In the genomic region with DNA sequence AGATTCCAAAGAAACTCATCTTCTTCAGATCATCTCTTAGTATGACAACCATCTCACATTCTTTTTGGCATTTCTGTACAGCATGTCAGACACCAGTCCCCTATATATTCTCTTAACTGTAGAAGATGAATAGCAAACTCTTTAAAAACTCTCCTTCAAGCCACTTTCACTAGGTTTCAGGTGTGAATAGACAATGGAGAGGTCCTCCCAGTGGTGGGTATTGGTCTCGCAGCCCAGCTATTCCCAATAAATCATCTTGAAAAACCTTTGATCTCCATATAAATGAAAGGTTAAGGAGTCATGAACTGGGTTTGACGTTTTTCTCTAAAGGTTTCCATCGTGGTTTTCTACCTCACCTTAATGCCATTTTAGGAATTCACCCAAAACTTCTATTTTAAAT, we compare ENCODE assay signal across 18 cellular contexts.
DNase-seq lines count a peak whose midpoint lies in the region; ATAC-seq, FAIRE-seq and TF ChIP-seq lines count a peak whose summit lies in the region.
"Had no signal": no experiment of that assay in that cellular context is flagged by ENCODE, and none has a peak within 500 bp of the region (broad histone marks: within the 10 kb centered on the region; RNA-seq: fewer than 3 reads in every experiment).

No MANE protein-coding gene starts in this region.

- CTCF ChIA-PET in HepG2 (lab: Yijun Ruan, JAX; ENCODE audit: low intra/inter-chr PET ratio, low total read pairs), result no interaction called here

- H3K4me1 ChIP-seq in HepG2 (ENCODE audit: insufficient read depth, low read length) (no peaks in the 10 kb centered on the region), right lobe of liver (no peaks in the 10 kb centered on the region), foreskin keratinocyte (peaks cover 6% of the 10 kb centered on the region), lower lobe of right lung (no peaks in the 10 kb centered on the region)
- H3K4me1 ChIP-seq: tibial nerve had no signal

- no peaks in the 10 kb centered on the region for H3K79me2 ChIP-seq in HepG2 (ENCODE audit: insufficient read depth, low read length)

- TF ChIP-seq POLR2A in HepG2 (IDR thresholded peaks at IDR 0.05; ENCODE audit: insufficient read depth in 1 of 2, low read depth in 2 of 2, low read length in 2 of 2), result no peak
- no peak for TF ChIP-seq POLR2A in right lobe of liver (IDR thresholded peaks at IDR 0.05)

- FAIRE-seq in HepG2 (lab: Jason Lieb, UNC), result no peak
- FAIRE-seq in urothelium cell line (lab: Jason Lieb, UNC), result no peak
- FAIRE-seq: H54, K562 had no signal

- no peak overlapping the region for H3K4me3 ChIP-seq in HepG2 (replicated peaks in 1 of 3; ENCODE audit: insufficient read depth in 1 of 3, low read depth in 2 of 3, low read length in 3 of 3)
- no peak overlapping the region for H3K4me3 ChIP-seq in right lobe of liver
- H3K4me3 ChIP-seq in astrocyte of the spinal cord (ENCODE audit: low read depth, low read length), result no peak overlapping the region
- H3K4me3 ChIP-seq in lower lobe of right lung, result no peak overlapping the region
- H3K4me3 ChIP-seq: K562, tibial nerve had no signal

- no peaks in the 10 kb centered on the region for H4K20me1 ChIP-seq in HepG2 (ENCODE audit: insufficient read depth, low read length)

- no peak for TF ChIP-seq RAD21 in HepG2 (CRISPR knock-in tag; IDR thresholded peaks at IDR 0.05)

- no peak overlapping the region for H3K4me2 ChIP-seq in HepG2 (ENCODE audit: low read depth, low read length)

- H2AFZ ChIP-seq in HepG2 (ENCODE audit: low read length), result no peak overlapping the region

- H3K9me3 ChIP-seq in HepG2 (ENCODE audit: low read length) (no peaks in the 10 kb centered on the region), right lobe of liver (no peaks in the 10 kb centered on the region), lower lobe of right lung (no peaks in the 10 kb centered on the region)
- H3K9me3 ChIP-seq: tibial nerve had no signal

- POLR2A ChIA-PET in HepG2 (lab: Yijun Ruan, JAX), result no interaction called here

- no peak for TF ChIP-seq CTCF in HepG2 (CRISPR knock-in tag; IDR thresholded peaks at IDR 0.05)
- TF ChIP-seq CTCF in right lobe of liver (IDR thresholded peaks at IDR 0.05), result no peak
- peak; percentile 23 for TF ChIP-seq CTCF in astrocyte of the spinal cord (IDR thresholded peaks at IDR 0.05; ENCODE audit: low read depth, low read length)
- TF ChIP-seq CTCF in foreskin keratinocyte (conservative IDR thresholded peaks at IDR 0.05), result peak; percentile 47
- TF ChIP-seq CTCF in lower lobe of right lung (IDR thresholded peaks at IDR 0.05), result no peak

- BruUV-seq in HepG2 (replicated peaks; lab: Mats Ljungman, UMichigan), result no TSS peak

- no peaks in the 10 kb centered on the region for H3K36me3 ChIP-seq in HepG2 (replicated peaks in 1 of 2; ENCODE audit: control insufficient read depth in 1 of 2, insufficient read depth in 2 of 2, low read length in 2 of 2)
- no peaks in the 10 kb centered on the region for H3K36me3 ChIP-seq in right lobe of liver
- H3K36me3 ChIP-seq in lower lobe of right lung, result no peaks in the 10 kb centered on the region
- H3K36me3 ChIP-seq: tibial nerve had no signal

- 2% methylated on average over 3 of the region's 3 CpGs for WGBS in HepG2 (ENCODE audit: low lambda C conversion rate)
- 31% methylated on average over 3 of the region's 3 CpGs for WGBS in right lobe of liver (ENCODE audit: insufficient coverage, low coverage, low lambda C conversion rate, missing lambda C conversion rate)

- ATAC-seq in HepG2, result peak; percentile 53; the same call in 2 of the 3 replicates
- no peak for ATAC-seq in right lobe of liver
- ATAC-seq in foreskin keratinocyte, result peak; percentile 42
- no peak for ATAC-seq in HG03159 (IDR thresholded peaks at IDR 0.05; ENCODE audit: unreplicated experiment)
- no peak for ATAC-seq in lower lobe of right lung
- ATAC-seq: activated CD8-positive, alpha-beta T cell treated with anti-CD3 and anti-CD28 coated beads, Interleukin-2, amount 10 ng/mL, durations not matched to agents 7 days and 5 days; K562; stimulated activated memory B cell treated with anti-CD40 and anti-IgM and Interleukin-4, amounts not matched to agents 10 μg/mL and 1 μg/mL and 100 μg/mL, for 72 hours had no signal

- H3K27me3 ChIP-seq in HepG2 (ENCODE audit: control insufficient read depth in 1 of 2, insufficient read depth in 2 of 2, low read length in 2 of 2) (no peaks in the 10 kb centered on the region), right lobe of liver (no peaks in the 10 kb centered on the region), foreskin keratinocyte (no peaks in the 10 kb centered on the region), lower lobe of right lung (ENCODE audit: low read depth) (no peaks in the 10 kb centered on the region)
- H3K27me3 ChIP-seq: tibial nerve had no signal

- no peak overlapping the region for H3K9ac ChIP-seq in HepG2 (ENCODE audit: insufficient read depth, low read depth, low read length)

- DNase-seq in HepG2 (ENCODE audit: low spot score), result no peak
- DNase-seq in right lobe of liver, result no peak
- no peak for DNase-seq in astrocyte of the spinal cord (ENCODE audit: low read depth, low spot score)
- no peak for DNase-seq in foreskin keratinocyte
- peak; percentile 7 for DNase-seq in urothelium cell line (ENCODE audit: low spot score)
- no peak for DNase-seq in pons (ENCODE audit: low spot score)
- no peak for DNase-seq in lower lobe of right lung
- DNase-seq: activated CD8-positive, alpha-beta T cell treated with anti-CD3 and anti-CD28 coated beads, Interleukin-2, amount 10 ng/mL, durations not matched to agents 7 days and 5 days; amygdala; foreskin melanocyte; mesenchymal stem cell; NCI-H1436; NCI-H226 had no signal

- H3K27ac ChIP-seq in HepG2 (ENCODE audit: extremely low read length, insufficient read depth, low read length), result no peak overlapping the region
- H3K27ac ChIP-seq in right lobe of liver, result no peak overlapping the region
- H3K27ac ChIP-seq in foreskin keratinocyte, result no peak overlapping the region
- H3K27ac ChIP-seq in lower lobe of right lung, result no peak overlapping the region
- H3K27ac ChIP-seq: tibial nerve had no signal

- intact Hi-C loops in HepG2 (cut with micrococcal nuclease; ENCODE audit: unreplicated experiment), result no loop called here
- intact Hi-C loops in right lobe of liver (cut with DNase I), result no loop called here
- intact Hi-C loops in lower lobe of right lung (cut with DNase I), result no loop called here

- TF ChIP-seq EP300 in HepG2 (IDR thresholded peaks at IDR 0.05; ENCODE audit: low read depth in 2 of 2, low read length in 2 of 2), result no peak
- TF ChIP-seq EP300 in HepG2 (CRISPR knock-in tag; IDR thresholded peaks at IDR 0.05; ENCODE audit: borderline replicate concordance), result no peak

- in situ Hi-C loops in HepG2 (cut with HindIII; ENCODE audit: extremely low pct_ligation_motif_present, low pct_unique_long_range_greater_than_20kb) (no loop called here), astrocyte of the spinal cord (cut with HindIII; ENCODE audit: low sequenced_read_pairs) (no loop called here)

TF ChIP-seq in HepG2, 621 proteins besides CTCF, POLR2A, EP300 and RAD21 (continues in another document):
- TF ChIP-seq, protein P1, sequence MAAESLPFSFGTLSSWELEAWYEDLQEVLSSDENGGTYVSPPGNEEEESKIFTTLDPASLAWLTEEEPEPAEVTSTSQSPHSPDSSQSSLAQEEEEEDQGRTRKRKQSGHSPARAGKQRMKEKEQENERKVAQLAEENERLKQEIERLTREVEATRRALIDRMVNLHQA (CRISPR knock-in tag; IDR thresholded peaks at IDR 0.05), result no peak
- no peak for TF ChIP-seq ZMYM3 (CRISPR knock-in tag; IDR thresholded peaks at IDR 0.05)
- TF ChIP-seq ZFYVE20 (CRISPR knock-in tag; IDR thresholded peaks at IDR 0.05; ENCODE audit: borderline replicate concordance, low read depth), result no peak
- TF ChIP-seq ZNF343 (CRISPR knock-in tag; IDR thresholded peaks at IDR 0.05), result no peak
- no peak for TF ChIP-seq SIN3A (IDR thresholded peaks at IDR 0.05; ENCODE audit: borderline replicate concordance, low read depth, low read length)
- TF ChIP-seq, protein P2, sequence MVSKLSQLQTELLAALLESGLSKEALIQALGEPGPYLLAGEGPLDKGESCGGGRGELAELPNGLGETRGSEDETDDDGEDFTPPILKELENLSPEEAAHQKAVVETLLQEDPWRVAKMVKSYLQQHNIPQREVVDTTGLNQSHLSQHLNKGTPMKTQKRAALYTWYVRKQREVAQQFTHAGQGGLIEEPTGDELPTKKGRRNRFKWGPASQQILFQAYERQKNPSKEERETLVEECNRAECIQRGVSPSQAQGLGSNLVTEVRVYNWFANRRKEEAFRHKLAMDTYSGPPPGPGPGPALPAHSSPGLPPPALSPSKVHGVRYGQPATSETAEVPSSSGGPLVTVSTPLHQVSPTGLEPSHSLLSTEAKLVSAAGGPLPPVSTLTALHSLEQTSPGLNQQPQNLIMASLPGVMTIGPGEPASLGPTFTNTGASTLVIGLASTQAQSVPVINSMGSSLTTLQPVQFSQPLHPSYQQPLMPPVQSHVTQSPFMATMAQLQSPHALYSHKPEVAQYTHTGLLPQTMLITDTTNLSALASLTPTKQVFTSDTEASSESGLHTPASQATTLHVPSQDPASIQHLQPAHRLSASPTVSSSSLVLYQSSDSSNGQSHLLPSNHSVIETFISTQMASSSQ (IDR thresholded peaks at IDR 0.05; ENCODE audit: low read depth), result no peak
- TF ChIP-seq, protein P2 (CRISPR knock-in tag; IDR thresholded peaks at IDR 0.05; ENCODE audit: borderline replicate concordance), result no peak
- no peak for TF ChIP-seq ZNF367 (CRISPR knock-in tag; IDR thresholded peaks at IDR 0.05; ENCODE audit: borderline replicate concordance)
- TF ChIP-seq HOXA5 (CRISPR knock-in tag; IDR thresholded peaks at IDR 0.05), result no peak
- no peak for TF ChIP-seq CREM (IDR thresholded peaks at IDR 0.05)
- no peak for TF ChIP-seq CREM (CRISPR knock-in tag; IDR thresholded peaks at IDR 0.05)
- no peak for TF ChIP-seq NCOA5 (CRISPR knock-in tag; IDR thresholded peaks at IDR 0.05)

Comparison
In these comparisons a context has a peak if more than half of its experiments do, and no peak if none do; other contexts are left out.
1. ATAC-seq: peak in HepG2 (single experiment) and foreskin keratinocyte (single experiment); none in right lobe of liver (0 of 4), HG03159 (single experiment) and lower lobe of right lung (0 of 2).
2. CTCF ChIP-seq: peak in astrocyte of the spinal cord (single experiment) and foreskin keratinocyte (single experiment); none in HepG2 (single experiment), right lobe of liver (0 of 4) and lower lobe of right lung (single experiment).